18 cellular contexts compared by ENCODE assay signal in the genomic region with DNA sequence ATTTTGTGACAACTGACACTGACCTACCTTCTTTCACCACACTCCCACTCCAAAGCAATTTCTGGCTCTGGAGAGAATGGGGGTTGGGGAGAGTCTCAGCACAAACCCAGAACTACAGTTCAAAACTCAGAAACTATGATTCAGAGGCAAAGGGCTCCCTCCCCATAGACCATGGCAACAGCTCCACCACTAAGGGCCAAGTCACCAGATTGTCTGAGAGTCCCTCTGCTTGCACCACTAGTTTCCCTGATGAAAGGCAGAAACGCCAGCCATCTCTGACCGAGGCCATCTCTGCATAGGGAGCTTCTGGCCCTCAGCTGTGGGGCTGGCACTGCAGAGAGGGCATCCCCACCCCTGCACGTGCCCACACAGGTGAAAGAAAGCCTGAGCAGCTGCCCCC.
"Had no signal": no experiment of that assay in that cellular context is flagged by ENCODE, and none has a peak within 500 bp of the region (broad histone marks: within the 10 kb centered on the region; RNA-seq: fewer than 3 reads in every experiment).

No MANE protein-coding gene starts in this region.

- DNase-seq: colonic mucosa; dermis blood vessel endothelial cell; effector CD4-positive, alpha-beta T cell; endodermal cell; erythroblast; foreskin keratinocyte; islet precursor cell; mesenchymal stem cell; midbrain; stimulated activated CD4-positive, alpha-beta T cell treated with anti-CD3 and anti-CD28 coated beads, Interleukin-4, amount 100 ng/mL, for 1 hour; stimulated activated CD8-positive, alpha-beta memory T cell treated with anti-CD3 and anti-CD28 coated beads, Interleukin-4, amount 100 ng/mL, for 48 hours; stimulated activated naive CD8-positive, alpha-beta T cell treated with anti-CD3 and anti-CD28 coated beads, Interleukin-15, Interleukin-2, amounts not matched to agents 100 U/mL and 50 U/mL, for 24 hours; thyroid gland had no signal

- H3K9me3 ChIP-seq: colonic mucosa, left lung, suprapubic skin, thyroid gland had no signal

- ATAC-seq: foreskin keratinocyte; left lung; stimulated activated effector memory CD8-positive, alpha-beta T cell treated with anti-CD3 and anti-CD28 coated beads, Interleukin-12 subunit alpha, Interleukin-12 subunit beta, amount 100 ng/mL, for 72 hours; stimulated activated naive CD8-positive, alpha-beta T cell treated with anti-CD3 and anti-CD28 coated beads, Interleukin-15, Interleukin-2, amounts not matched to agents 100 U/mL and 50 U/mL, for 24 hours had no signal

- H3K4me2 ChIP-seq: smooth muscle cell had no signal

- H3K27ac ChIP-seq: colonic mucosa, foreskin keratinocyte, left lung, suprapubic skin, thyroid gland had no signal

- H3K4me3 ChIP-seq: colonic mucosa, left lung, lung, smooth muscle cell, suprapubic skin, thyroid gland had no signal

- H3K36me3 ChIP-seq: colonic mucosa, left lung, suprapubic skin, thyroid gland had no signal

- H3K4me1 ChIP-seq: colonic mucosa, foreskin keratinocyte, left lung, suprapubic skin, thyroid gland had no signal

- H3K27me3 ChIP-seq: colonic mucosa, foreskin keratinocyte, thyroid gland had no signal
